1 cellular context compared by ENCODE assay signal in the genomic region with DNA sequence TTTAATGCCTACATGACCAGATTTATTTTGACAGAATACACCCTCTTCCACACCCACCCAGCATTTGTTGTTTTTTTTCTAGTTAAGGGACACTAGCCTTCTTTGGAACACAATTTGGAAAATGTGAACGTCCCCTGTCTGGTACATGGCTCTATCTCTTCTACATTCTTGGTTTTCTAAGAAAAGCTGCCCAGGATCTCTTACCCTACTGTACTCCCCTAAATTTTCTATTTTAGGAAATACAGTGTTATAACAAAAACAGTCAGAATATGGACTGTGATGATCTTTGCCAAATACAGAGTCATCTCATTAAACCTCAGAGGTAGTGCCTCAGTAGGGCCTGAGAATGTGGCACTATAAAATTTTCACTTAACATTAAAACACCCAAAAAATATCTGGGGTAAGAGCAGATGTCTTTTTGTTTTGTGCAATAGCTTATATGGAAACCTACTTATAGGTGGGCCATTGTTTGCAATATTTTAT.
TF ChIP-seq lines count a peak whose summit lies in the region.

No MANE protein-coding gene starts in this region.

TF ChIP-seq in HCT116, 20 proteins besides CTCF, POLR2A, EP300 and RAD21 (continued from another document):
- TF ChIP-seq ZFX (IDR thresholded peaks at IDR 0.05) (no peak), EZH2phosphoT487 (IDR thresholded peaks at IDR 0.05; ENCODE audit: borderline replicate concordance) (no peak), EGR1 (IDR thresholded peaks at IDR 0.05; ENCODE audit: low read depth) (no peak), SP1 (IDR thresholded peaks at IDR 0.05; ENCODE audit: low read depth) (no peak)
- TF ChIP-seq, protein P1, sequence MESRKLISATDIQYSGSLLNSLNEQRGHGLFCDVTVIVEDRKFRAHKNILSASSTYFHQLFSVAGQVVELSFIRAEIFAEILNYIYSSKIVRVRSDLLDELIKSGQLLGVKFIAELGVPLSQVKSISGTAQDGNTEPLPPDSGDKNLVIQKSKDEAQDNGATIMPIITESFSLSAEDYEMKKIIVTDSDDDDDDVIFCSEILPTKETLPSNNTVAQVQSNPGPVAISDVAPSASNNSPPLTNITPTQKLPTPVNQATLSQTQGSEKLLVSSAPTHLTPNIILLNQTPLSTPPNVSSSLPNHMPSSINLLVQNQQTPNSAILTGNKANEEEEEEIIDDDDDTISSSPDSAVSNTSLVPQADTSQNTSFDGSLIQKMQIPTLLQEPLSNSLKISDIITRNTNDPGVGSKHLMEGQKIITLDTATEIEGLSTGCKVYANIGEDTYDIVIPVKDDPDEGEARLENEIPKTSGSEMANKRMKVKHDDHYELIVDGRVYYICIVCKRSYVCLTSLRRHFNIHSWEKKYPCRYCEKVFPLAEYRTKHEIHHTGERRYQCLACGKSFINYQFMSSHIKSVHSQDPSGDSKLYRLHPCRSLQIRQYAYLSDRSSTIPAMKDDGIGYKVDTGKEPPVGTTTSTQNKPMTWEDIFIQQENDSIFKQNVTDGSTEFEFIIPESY (IDR thresholded peaks at IDR 0.05; ENCODE audit: extremely low read depth, insufficient replicate concordance, low read length): no peak
TF ChIP-seq in HCT116: peak in this region for 0.
